Comparison of ENCODE assay signal across 9 cellular contexts in the genomic region with DNA sequence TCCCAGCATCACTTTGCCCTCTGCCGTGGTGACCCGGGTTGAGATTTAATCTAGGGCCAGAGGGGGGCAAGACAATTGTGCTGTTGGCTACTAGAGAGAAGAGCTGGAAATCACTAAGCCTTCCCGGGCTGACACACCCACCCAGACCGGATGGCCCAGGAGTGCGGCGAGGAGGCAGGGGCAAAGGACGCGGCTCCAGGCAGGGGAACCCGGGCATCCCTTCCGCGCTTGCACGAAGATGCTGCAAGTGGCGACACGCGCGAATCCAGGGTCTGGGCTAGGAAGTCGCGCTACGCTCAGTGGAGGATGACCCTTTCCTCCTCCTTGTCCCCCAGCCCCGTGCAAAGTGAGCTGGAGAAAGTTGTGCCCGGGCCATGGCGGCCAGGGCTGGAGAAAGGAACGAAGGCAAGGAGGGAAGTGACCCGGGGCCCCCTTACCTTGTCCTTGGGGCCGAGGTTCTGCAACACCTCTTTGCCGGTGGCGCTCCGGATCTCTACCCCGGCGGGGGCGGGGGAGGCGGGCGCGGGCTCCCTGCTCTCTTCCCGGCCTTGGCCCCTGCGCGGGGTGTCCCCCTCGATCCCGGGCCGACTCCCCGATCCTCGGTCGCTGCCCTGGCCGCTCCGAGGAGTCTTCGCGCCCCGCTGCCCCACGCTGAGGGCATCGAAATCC. TPM values are rescaled to one million over a fixed set of nuclear protein-coding genes. Genes with fewer than 3 reads are reported as not detected.
DNase-seq lines count a peak whose midpoint lies in the region; ATAC-seq and TF ChIP-seq lines count a peak whose summit lies in the region.
"Had no signal": no experiment of that assay in that cellular context is flagged by ENCODE, and none has a peak within 500 bp of the region (broad histone marks: within the 10 kb centered on the region; RNA-seq: fewer than 3 reads in every experiment).

No MANE protein-coding gene starts in this region.

- H3K4me3 ChIP-seq in A673 (ENCODE audit: low read depth, low read length, poor library complexity, severe bottlenecking) = peak overlapping the region; percentile 61
- H3K4me3 ChIP-seq in colonic mucosa = peak overlapping the region; percentile 47
- peak overlapping the region; percentile 89 to 93 for H3K4me3 ChIP-seq in mesenchymal stem cell (ENCODE audit: insufficient read depth in 1 of 2, low read depth in 1 of 2, low read length in 2 of 2)

- BruUV-seq in A673 (replicated peaks; lab: Mats Ljungman, UMichigan) = no TSS peak

- H3K4me2 ChIP-seq in mesenchymal stem cell (ENCODE audit: low read length, poor library complexity, severe bottlenecking) = peak overlapping the region; percentile 86

- H3K14ac ChIP-seq in mesenchymal stem cell (ENCODE audit: low read length in 2 of 2) = peak overlapping the region in 1 of 2 experiments; percentile 99

- H3K36me3 ChIP-seq in A673 (ENCODE audit: insufficient read depth, low read length, poor library complexity, severe bottlenecking) = no peaks in the 10 kb centered on the region
- H3K36me3 ChIP-seq in colonic mucosa = no peaks in the 10 kb centered on the region
- H3K36me3 ChIP-seq in mesenchymal stem cell (ENCODE audit: control insufficient read depth in 1 of 2, insufficient read depth in 2 of 2, low read depth in 1 of 2, low read length in 2 of 2) = no peaks in the 10 kb centered on the region

- H3K23ac ChIP-seq in mesenchymal stem cell (ENCODE audit: low read length in 2 of 2) = peak overlapping the region in 1 of 2 experiments; percentile 100

- peak overlapping the region; percentile 99 for H2AFZ ChIP-seq in mesenchymal stem cell (ENCODE audit: low read depth, low read length)

- peak overlapping the region; percentile 10 for H4K8ac ChIP-seq in mesenchymal stem cell (ENCODE audit: low read length)

- peaks cover 3% of the 10 kb centered on the region for H3K79me1 ChIP-seq in mesenchymal stem cell (replicated peaks; ENCODE audit: low read length, poor library complexity, severe bottlenecking)

- H3K4me1 ChIP-seq in A673 (ENCODE audit: insufficient read depth, low read length, poor library complexity, severe bottlenecking) (peaks cover 22% of the 10 kb centered on the region), colonic mucosa (no peaks in the 10 kb centered on the region), mesenchymal stem cell (ENCODE audit: control insufficient read depth, insufficient read depth, low read depth, low read length) (peaks cover 3% of the 10 kb centered on the region)

- peak; percentile 25 for ATAC-seq in HG02759 (IDR thresholded peaks at IDR 0.05; ENCODE audit: unreplicated experiment)
- no peak for ATAC-seq in GM19455 (IDR thresholded peaks at IDR 0.05; ENCODE audit: unreplicated experiment)
- no peak for ATAC-seq in HG03571 (IDR thresholded peaks at IDR 0.05; ENCODE audit: unreplicated experiment)

- peak overlapping the region; percentile 55 for H2BK120ac ChIP-seq in mesenchymal stem cell (ENCODE audit: low read depth, low read length)

- peak overlapping the region; percentile 0 to 97 for H2BK12ac ChIP-seq in mesenchymal stem cell (ENCODE audit: low read length in 2 of 2)

- H2BK5ac ChIP-seq in mesenchymal stem cell (ENCODE audit: low read depth, low read length, poor library complexity, severe bottlenecking) = peak overlapping the region; percentile 48

- H3K9me3 ChIP-seq in A673 (ENCODE audit: low read depth, low read length, poor library complexity, severe bottlenecking) (no peaks in the 10 kb centered on the region), colonic mucosa (no peaks in the 10 kb centered on the region), mesenchymal stem cell (ENCODE audit: control insufficient read depth, low read length) (no peaks in the 10 kb centered on the region)

- H3K27me3 ChIP-seq in A673 (replicated peaks; ENCODE audit: insufficient read depth, low read depth, low read length, poor library complexity) (no peaks in the 10 kb centered on the region), colonic mucosa (peaks cover 7% of the 10 kb centered on the region), mesenchymal stem cell (ENCODE audit: control insufficient read depth in 1 of 2, insufficient read depth in 1 of 2, low read length in 2 of 2) (no peaks in the 10 kb centered on the region)

- H3K27ac ChIP-seq in A673 (ENCODE audit: low read depth, low read length, poor library complexity, severe bottlenecking) (peak overlapping the region; percentile 72), colonic mucosa (peak overlapping the region; percentile 71), mesenchymal stem cell (ENCODE audit: low read length, poor library complexity, severe bottlenecking) (no peak overlapping the region)

- TF ChIP-seq CTCF in A673 (conservative IDR thresholded peaks at IDR 0.05; ENCODE audit: low read depth, low read length) (no peak), colonic mucosa (IDR thresholded peaks at IDR 0.05) (no peak)

- DNase-seq in A673 (ENCODE audit: low spot score) (no peak), colonic mucosa (peak; percentile 29), mesenchymal stem cell (peak; percentile 43), NCI-H1694 treated with DMSO at 0.1 percent for 48 hours (lab: John Stamatoyannopoulos, UW) (no peak), COLO829 (ENCODE audit: low spot score) (no peak)
- DNase-seq: activated B cell treated with CpG ODN at 0.5 μM for 24 hours had no signal

- peak overlapping the region; percentile 90 for H4K91ac ChIP-seq in mesenchymal stem cell (ENCODE audit: low read length)

- H2AK5ac ChIP-seq in mesenchymal stem cell (ENCODE audit: low read length, severe bottlenecking) = no peak overlapping the region

- POLR2A ChIA-PET in A673 (lab: Charles Lee; ENCODE audit: low non-redundant PET) = interaction anchor here (0.5 kb wide), 1 partner anchor 50 kb away, joined by 4 read pairs; no protein-coding TSS in a partner anchor

- H3K18ac ChIP-seq in mesenchymal stem cell (ENCODE audit: low read depth in 1 of 2, low read length in 2 of 2) = peak overlapping the region; percentile 76 to 98

- peak overlapping the region; percentile 68 to 93 for H3K4ac ChIP-seq in mesenchymal stem cell (ENCODE audit: low read depth in 1 of 2, low read length in 2 of 2)

- under 1% methylated on average over 40 of the region's 50 CpGs for WGBS in mesenchymal stem cell

- CTCF ChIA-PET in A673 (lab: Charles Lee) = interaction anchor here (0.6 kb wide), 1 partner anchor 331 kb away, joined by 6 read pairs; no protein-coding TSS in a partner anchor

- intact Hi-C loops in A673 (cut with micrococcal nuclease; ENCODE audit: unreplicated experiment) = no loop called here
- intact Hi-C loops in colonic mucosa (cut with DNase I) = no loop called here

- H2BK15ac ChIP-seq in mesenchymal stem cell (ENCODE audit: low read depth, poor library complexity, severe bottlenecking) = peak overlapping the region; percentile 53

- H3K9ac ChIP-seq in colonic mucosa (ENCODE audit: low read depth in 2 of 2, low read length in 2 of 2) (peak overlapping the region; percentile 49 to 83), mesenchymal stem cell (ENCODE audit: low read length) (peak overlapping the region; percentile 91)

RNA-seq across cellular contexts. Expression of gene DPYSL3, which starts 0.7 kb away (rescaled TPM):
- total RNA-seq in A673 (2021) = 24.8 and 35.3 TPM in 2 replicates
- 10 to 100 TPM in 1 of 2 donors, 1 to 10 TPM in 1; 8.8 to 32.2 TPM for total RNA-seq in colonic mucosa
- 27.3 TPM for polyA plus RNA-seq in mesenchymal stem cell (2013, experiment 1 of 2)
- 26.8 TPM for polyA plus RNA-seq in mesenchymal stem cell (2013, experiment 2 of 2)
- total RNA-seq: activated B cell treated with CpG ODN at 0.5 μM for 24 hours had no signal

Comparison
In these comparisons a context has a peak if more than half of its experiments do, and no peak if none do; other contexts are left out.
1. DNase-seq: peak in colonic mucosa (single experiment) and mesenchymal stem cell (single experiment); none in A673 (single experiment), NCI-H1694 treated with DMSO at 0.1 percent for 48 hours (single experiment) and COLO829 (single experiment).
2. Peak in every context shown above with its lines, with median percentiles within 50 percentile points of each other: H3K4me3 ChIP-seq.